ENCODE assay signal across 16 cellular contexts in genomic region chr22:48321986-48322545, GRCh38.
DNase-seq lines count a peak whose midpoint lies in the region; ATAC-seq, FAIRE-seq and TF ChIP-seq lines count a peak whose summit lies in the region.
"Had no signal": no experiment of that assay in that cellular context is flagged by ENCODE, and none has a peak within 500 bp of the region (broad histone marks: within the 10 kb centered on the region; RNA-seq: fewer than 3 reads in every experiment).

No MANE protein-coding gene starts in this region.

- TF ChIP-seq POLR2A in spleen (IDR thresholded peaks at IDR 0.05) (no peak), GM12892 (IDR thresholded peaks at IDR 0.05; ENCODE audit: low read depth, low read length) (no peak)

- TF ChIP-seq CTCF in heart right ventricle (IDR thresholded peaks at IDR 0.05), result no peak
- TF ChIP-seq CTCF in kidney (IDR thresholded peaks at IDR 0.05; ENCODE audit: borderline replicate concordance, extremely low read depth, insufficient read depth), result no peak
- TF ChIP-seq CTCF in nephron (IDR thresholded peaks at IDR 0.05; ENCODE audit: unreplicated experiment in 3 of 3), result no peak
- TF ChIP-seq CTCF in spleen (IDR thresholded peaks at IDR 0.05 in 8 of 11, conservative IDR thresholded peaks at IDR 0.05 in 3 of 11), result no peak

- H3K9ac ChIP-seq in kidney (ENCODE audit: low read length in 2 of 2), result no peak overlapping the region
- H3K9ac ChIP-seq: BLaER1, GM23248 had no signal

- H3K27me3 Mint-ChIP-seq in nephron (ENCODE audit: low read depth), result peaks cover 13% of the 10 kb centered on the region
- H3K27me3 Mint-ChIP-seq: CD4-positive, CD25-positive, alpha-beta regulatory T cell had no signal

- H3K27ac ChIP-seq in heart right ventricle (no peak overlapping the region), kidney (ENCODE audit: low read depth in 2 of 2, low read length in 2 of 2) (no peak overlapping the region), spleen (no peak overlapping the region)
- H3K27ac ChIP-seq: BLaER1, GM23248 had no signal

- H3K4me3 Mint-ChIP-seq in nephron, result no peak overlapping the region
- H3K4me3 Mint-ChIP-seq: CD4-positive, CD25-positive, alpha-beta regulatory T cell had no signal

- peak; percentile 44 for DNase-seq in Right ventricle myocardium inferior (ENCODE audit: missing footprints)
- DNase-seq in heart right ventricle, result no peak
- DNase-seq in kidney, result peak; percentile 48
- DNase-seq in spleen, result peak; percentile 51
- DNase-seq in NCI-H2029 (lab: John Stamatoyannopoulos, UW), result no peak
- DNase-seq in GM12892 (ENCODE audit: insufficient read length), result no peak
- DNase-seq: 8988T; AML-193; CD4-positive, CD25-positive, alpha-beta regulatory T cell; DMS53; GM23248; H7 had no signal

- H3K36me3 Mint-ChIP-seq in nephron (ENCODE audit: low read depth), result no peaks in the 10 kb centered on the region
- H3K36me3 Mint-ChIP-seq: CD4-positive, CD25-positive, alpha-beta regulatory T cell had no signal

- H3K9me3 ChIP-seq in heart right ventricle, result peaks cover 0 to 28% (median 4%) of the 10 kb centered on the region in 11 donors
- peaks cover 0 to 4% of the 10 kb centered on the region in 2 donors for H3K9me3 ChIP-seq in kidney (ENCODE audit: control insufficient read depth in 1 of 2, low read length in 2 of 2)
- H3K9me3 ChIP-seq in spleen, result peaks cover 0 to 24% (median 17%) of the 10 kb centered on the region in 8 donors
- H3K9me3 ChIP-seq: BLaER1 had no signal

- H3K4me1 ChIP-seq in heart right ventricle, result no peaks in the 10 kb centered on the region
- no peaks in the 10 kb centered on the region for H3K4me1 ChIP-seq in kidney (ENCODE audit: control insufficient read depth in 1 of 2, insufficient read depth in 1 of 2, low read depth in 1 of 2, low read length in 2 of 2)
- H3K4me1 ChIP-seq in spleen, result no peaks in the 10 kb centered on the region

- peaks cover 4% of the 10 kb centered on the region for H3K9me3 Mint-ChIP-seq in nephron

- no peak for FAIRE-seq in kidney (lab: Jason Lieb, UNC)
- FAIRE-seq in GM12892 (lab: Jason Lieb, UNC), result no peak
- FAIRE-seq: GM18507 had no signal

- H3K4me1 Mint-ChIP-seq in nephron, result peaks cover 24% of the 10 kb centered on the region
- H3K4me1 Mint-ChIP-seq: CD4-positive, CD25-positive, alpha-beta regulatory T cell had no signal

- intact Hi-C loops in Right ventricle myocardium inferior (cut with DNase I), result no loop called here
- intact Hi-C loops in heart right ventricle (cut with DNase I), result no loop called here
- intact Hi-C loops in kidney (cut with DNase I), result no loop called here
- intact Hi-C loops in spleen (cut with DNase I; ENCODE audit: low total_unique reads), result no loop called here

- 76 to 80% methylated on average over 9 of the region's 9 CpGs for WGBS in heart right ventricle, 2 donors
- 58 to 92% (median 78%) methylated on average over 6 to 9 of the region's 9 CpGs for WGBS in spleen, 5 donors

- H3K27me3 ChIP-seq in heart right ventricle (peaks cover 0 to 23% (median 14%) of the 10 kb centered on the region in 7 donors), spleen (replicated peaks in 1 of 7) (peaks cover 0 to 18% (median 0%) of the 10 kb centered on the region in 7 donors)
- H3K27me3 ChIP-seq: BLaER1 had no signal

- H3K36me3 ChIP-seq in heart right ventricle, result no peaks in the 10 kb centered on the region
- H3K36me3 ChIP-seq in kidney (ENCODE audit: control insufficient read depth in 1 of 2, insufficient read depth in 2 of 2, low read length in 2 of 2), result no peaks in the 10 kb centered on the region
- no peaks in the 10 kb centered on the region for H3K36me3 ChIP-seq in spleen
- H3K36me3 ChIP-seq: BLaER1 had no signal

- ATAC-seq in Right ventricle myocardium inferior (no peak), heart right ventricle (no peak), HG02870 (IDR thresholded peaks at IDR 0.05; ENCODE audit: unreplicated experiment) (no peak)

- peak overlapping the region; percentile 83 to 93 (median 93) for H3K27ac Mint-ChIP-seq in nephron
- H3K27ac Mint-ChIP-seq: CD4-positive, CD25-positive, alpha-beta regulatory T cell had no signal

- H3K4me3 ChIP-seq in heart right ventricle (no peak overlapping the region), kidney (ENCODE audit: low read length in 2 of 2) (no peak overlapping the region), spleen (no peak overlapping the region)
- H3K4me3 ChIP-seq: BLaER1, GM23248 had no signal

Comparison
In these comparisons a context has a peak if more than half of its experiments do, and no peak if none do; other contexts are left out.
1. DNase-seq: peak in Right ventricle myocardium inferior (single experiment), kidney (single experiment) and spleen (single experiment); none in heart right ventricle (0 of 2), NCI-H2029 (single experiment) and GM12892 (single experiment).